Comparison of ENCODE assay signal across 1 cellular context in the genomic region with DNA sequence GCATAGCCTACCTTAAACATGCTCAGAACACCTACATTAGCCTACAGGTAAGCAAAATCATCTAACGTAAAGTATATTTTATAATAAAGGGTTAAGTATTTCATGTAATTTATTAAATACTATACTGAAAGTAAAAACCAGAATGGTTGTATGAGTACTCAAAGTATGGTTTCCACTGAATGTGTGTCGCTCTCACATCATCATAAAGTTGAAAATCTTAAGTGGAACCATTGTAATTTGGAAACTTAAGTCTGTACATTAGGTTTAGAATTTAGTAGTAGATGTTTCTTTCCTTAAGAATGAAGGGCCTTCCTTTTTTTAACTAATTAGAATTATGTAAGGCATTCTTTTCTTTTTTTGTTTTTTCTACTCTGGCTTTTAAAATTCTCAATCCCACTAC.
TF ChIP-seq lines count a peak whose summit lies in the region.

No MANE protein-coding gene starts in this region.

TF ChIP-seq in H1, 55 proteins besides CTCF, POLR2A, EP300 and RAD21:
- no peak for TF ChIP-seq HDAC2 (IDR thresholded peaks at IDR 0.05; ENCODE audit: borderline replicate concordance in 1 of 2, low read depth in 2 of 2, low read length in 2 of 2)
- TF ChIP-seq CHD2 (IDR thresholded peaks at IDR 0.05; ENCODE audit: low read length), result no peak
